Comparison of ENCODE assay signal across 7 cellular contexts in the genomic region with DNA sequence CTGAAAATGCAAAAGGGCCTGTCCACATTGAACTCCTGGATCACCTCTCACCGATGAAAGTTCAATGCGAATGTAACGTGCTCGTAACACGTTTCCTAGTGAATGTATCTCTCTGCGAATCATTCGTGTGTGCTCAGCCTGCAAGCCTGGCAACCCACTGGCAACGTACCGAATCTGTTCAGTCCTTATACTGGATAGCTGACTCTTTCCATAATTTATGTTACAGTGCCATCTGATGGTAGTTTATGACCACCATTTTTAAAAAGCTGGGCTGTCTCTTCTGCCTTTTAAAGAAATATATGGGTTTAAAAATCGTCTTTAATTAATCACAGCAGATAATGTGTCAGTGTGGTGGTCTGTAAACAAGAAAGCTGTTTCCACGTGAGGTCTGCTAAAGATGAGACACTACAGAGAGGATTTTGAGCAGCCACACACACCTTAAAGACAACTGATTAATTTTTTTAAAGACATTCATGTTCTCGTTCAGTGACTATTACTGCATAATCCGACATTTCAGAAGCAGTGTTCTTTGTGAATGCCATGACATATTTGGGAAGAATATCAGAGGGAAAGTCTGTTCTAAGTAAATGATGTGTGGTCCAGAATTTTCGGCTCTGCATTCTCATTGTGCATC.
DNase-seq lines count a peak whose midpoint lies in the region; ATAC-seq and TF ChIP-seq lines count a peak whose summit lies in the region.

No MANE protein-coding gene starts in this region.

- no peak overlapping the region for H3K27ac ChIP-seq in OCI-LY3 (ENCODE audit: low read length)
- H3K27ac ChIP-seq in stomach smooth muscle (ENCODE audit: low read length) = peak overlapping the region; percentile 68

- peak; percentile 71 for DNase-seq in EH (ENCODE audit: low read depth)
- peak; percentile 20 for DNase-seq in HS-27A (ENCODE audit: low read depth)
- DNase-seq in cardiac fibroblast (ENCODE audit: low read depth in 2 of 2) = peak; percentile 73 to 76
- peak; percentile 43 to 45 for DNase-seq in left colon
- DNase-seq in NCI-H774 (lab: John Stamatoyannopoulos, UW) = no peak

- no peaks in the 10 kb centered on the region for H3K79me2 ChIP-seq in OCI-LY3 (ENCODE audit: low read length)

- TF ChIP-seq CTCF in OCI-LY3 (IDR thresholded peaks at IDR 0.05; ENCODE audit: low read depth, low read length) = peak; percentile 95
- peak; percentile 43 for TF ChIP-seq CTCF in cardiac fibroblast (IDR thresholded peaks at IDR 0.05; ENCODE audit: low read depth, low read length)

- ATAC-seq in left colon = peak; percentile 93

- H3K36me3 ChIP-seq in OCI-LY3 (replicated peaks; ENCODE audit: low read depth, low read length) = no peaks in the 10 kb centered on the region
- no peaks in the 10 kb centered on the region for H3K36me3 ChIP-seq in stomach smooth muscle (ENCODE audit: control insufficient read depth in 2 of 2, insufficient read depth in 2 of 2, low read length in 2 of 2)

- intact Hi-C loops in left colon (cut with DNase I, micrococcal nuclease) = loop anchor here in 1 of 2 donors (5.0 to 10.0 kb wide), 2 partner anchors 1101 to 1588 kb away; no protein-coding TSS in a partner anchor

- H3K4me1 ChIP-seq in OCI-LY3 (ENCODE audit: low read length) (peaks cover 8% of the 10 kb centered on the region), stomach smooth muscle (ENCODE audit: control insufficient read depth, insufficient read depth, low read length) (peaks cover 17% of the 10 kb centered on the region)

- H3K9me3 ChIP-seq in OCI-LY3 (ENCODE audit: insufficient read depth, low read length) (no peaks in the 10 kb centered on the region), stomach smooth muscle (ENCODE audit: control insufficient read depth in 2 of 2, low read length in 2 of 2) (no peaks in the 10 kb centered on the region)

- peak overlapping the region; percentile 62 for H3K4me2 ChIP-seq in OCI-LY3 (ENCODE audit: low read length)

- H3K9ac ChIP-seq in OCI-LY3 (ENCODE audit: low read length) (no peak overlapping the region; the same call in 1 of the 2 replicates), stomach smooth muscle (ENCODE audit: low read length in 2 of 2) (peak overlapping the region in 1 of 2 donors; percentile 17)

- no peaks in the 10 kb centered on the region for H4K20me1 ChIP-seq in OCI-LY3 (ENCODE audit: insufficient read depth, low read length)

- peaks cover 43% of the 10 kb centered on the region for H3K27me3 ChIP-seq in OCI-LY3 (ENCODE audit: low read depth, low read length)
- H3K27me3 ChIP-seq in stomach smooth muscle (ENCODE audit: control insufficient read depth in 1 of 2, insufficient read depth in 2 of 2, low read length in 2 of 2) = no peaks in the 10 kb centered on the region

- H3K4me3 ChIP-seq in OCI-LY3 (ENCODE audit: low read length) (peak overlapping the region; percentile 52), cardiac fibroblast (replicated peaks in 1 of 2; ENCODE audit: low read depth in 2 of 2, low read length in 2 of 2) (no peak overlapping the region), stomach smooth muscle (ENCODE audit: low read length in 2 of 2) (peak overlapping the region; percentile 38 to 62)

- no peak overlapping the region for H2AFZ ChIP-seq in OCI-LY3 (ENCODE audit: low read depth, low read length)

Comparison
In these comparisons a context has a peak if more than half of its experiments do, and no peak if none do; other contexts are left out.
1. H3K4me3 ChIP-seq: peak in OCI-LY3 (single experiment) and stomach smooth muscle (2 of 2); none in cardiac fibroblast (0 of 2).